1 cellular context compared by ENCODE assay signal in the genomic region with DNA sequence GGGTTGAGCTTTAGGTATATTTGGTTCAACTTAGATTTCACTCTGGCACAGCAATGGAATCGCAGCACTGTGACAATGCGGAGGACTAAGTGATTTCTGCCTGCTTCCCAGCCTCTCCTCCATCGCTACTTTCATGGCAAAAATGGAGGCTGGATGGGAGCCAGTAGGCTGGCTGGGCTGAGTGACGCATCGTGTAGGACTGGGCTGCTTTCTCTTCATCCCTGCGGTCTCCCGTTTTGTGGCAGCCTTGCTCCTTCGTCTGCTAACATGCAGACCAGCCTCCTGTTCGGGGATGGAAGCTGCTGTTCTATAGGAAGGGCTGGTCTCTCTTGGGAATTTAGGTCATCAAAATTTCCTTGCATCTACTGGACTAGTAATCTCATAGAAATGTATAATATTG.
TF ChIP-seq lines count a peak whose summit lies in the region.

No MANE protein-coding gene starts in this region.

TF ChIP-seq in HCT116, 20 proteins besides CTCF, POLR2A, EP300 and RAD21 (continued from another document):
- TF ChIP-seq, protein P1, sequence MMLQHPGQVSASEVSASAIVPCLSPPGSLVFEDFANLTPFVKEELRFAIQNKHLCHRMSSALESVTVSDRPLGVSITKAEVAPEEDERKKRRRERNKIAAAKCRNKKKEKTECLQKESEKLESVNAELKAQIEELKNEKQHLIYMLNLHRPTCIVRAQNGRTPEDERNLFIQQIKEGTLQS (IDR thresholded peaks at IDR 0.05) = no peak
- TF ChIP-seq TCF7L2 (IDR thresholded peaks at IDR 0.05; ENCODE audit: borderline replicate concordance, extremely low read depth, insufficient read depth, insufficient read length) = no peak
- no peak for TF ChIP-seq POLR2AphosphoS5 (IDR thresholded peaks at IDR 0.05; ENCODE audit: low read depth, low read length)
- no peak for TF ChIP-seq SP1 (IDR thresholded peaks at IDR 0.05; ENCODE audit: low read depth)
- no peak for TF ChIP-seq ZBTB33 (IDR thresholded peaks at IDR 0.05; ENCODE audit: extremely low read depth, insufficient replicate concordance, low read length)
- TF ChIP-seq JUND (IDR thresholded peaks at IDR 0.05) = no peak
- no peak for TF ChIP-seq REST (IDR thresholded peaks at IDR 0.05; ENCODE audit: low read depth)
- no peak for TF ChIP-seq EZH2phosphoT487 (IDR thresholded peaks at IDR 0.05; ENCODE audit: borderline replicate concordance)
